In genomic region chr11:113016905-113017304, GRCh38 we compare ENCODE assay signal across 15 cellular contexts.
"Had no signal": no experiment of that assay in that cellular context is flagged by ENCODE, and none has a peak within 500 bp of the region (broad histone marks: within the 10 kb centered on the region; RNA-seq: fewer than 3 reads in every experiment).

No MANE protein-coding gene starts in this region.

- DNase-seq: activated CD4-positive, CD25-positive, alpha-beta regulatory T cell treated with anti-CD3 and anti-CD28 coated beads, Interleukin-2, amount 50 U/mL, for 72 hours; activated naive CD4-positive, alpha-beta T cell; activated naive CD8-positive, alpha-beta T cell treated with anti-CD3 and anti-CD28 coated beads, Interleukin-2, amount 10 ng/mL, durations not matched to agents 7 days and 5 days; aorta; endodermal cell; hypothalamus; left ventricle myocardium inferior; occipital lobe; stimulated activated CD4-positive, alpha-beta T cell treated with anti-CD3 and anti-CD28 coated beads, Interleukin-4, amount 100 ng/mL, for 24 hours; stimulated activated naive CD4-positive, alpha-beta T cell; substantia nigra; T1000 had no signal

- H3K4me3 ChIP-seq: left ventricle myocardium inferior, skin epidermis, tibial nerve, vagina had no signal

- H3K36me3 ChIP-seq: left ventricle myocardium inferior, tibial nerve, vagina had no signal

- H3K27ac ChIP-seq: left ventricle myocardium inferior, skin epidermis, tibial nerve, vagina had no signal

- H3K27me3 ChIP-seq: tibial nerve, vagina had no signal

- H3K9me3 ChIP-seq: left ventricle myocardium inferior, tibial nerve, vagina had no signal
